Comparison of ENCODE assay signal across 13 cellular contexts in genomic region chr1:11800756-11801433, GRCh38. TPM values are rescaled to one million over a fixed set of nuclear protein-coding genes. Genes with fewer than 3 reads are reported as not detected.
DNase-seq lines count a peak whose midpoint lies in the region; ATAC-seq, FAIRE-seq and TF ChIP-seq lines count a peak whose summit lies in the region.
"Had no signal": no experiment of that assay in that cellular context is flagged by ENCODE, and none has a peak within 500 bp of the region (broad histone marks: within the 10 kb centered on the region; RNA-seq: fewer than 3 reads in every experiment).

No MANE protein-coding gene starts in this region.

- H3K27ac ChIP-seq in kidney (ENCODE audit: low read depth in 2 of 2, low read length in 2 of 2): no peak overlapping the region
- H3K27ac ChIP-seq: A549, Peyer's patch had no signal

- peak overlapping the region; percentile 20 for H3K4me3 Mint-ChIP-seq in activated naive CD8-positive, alpha-beta T cell treated with anti-CD3 and anti-CD28 coated beads, Interleukin-2, amount 10 ng/mL, durations not matched to agents 7 days and 5 days
- no peak overlapping the region for H3K4me3 Mint-ChIP-seq in activated naive CD8-positive, alpha-beta T cell treated with anti-CD3 and anti-CD28 coated beads for 36 hours
- no peak overlapping the region for H3K4me3 Mint-ChIP-seq in mesothelial cell of epicardium

- no peak for ATAC-seq in activated naive CD8-positive, alpha-beta T cell treated with anti-CD3 and anti-CD28 coated beads, Interleukin-2, amount 10 ng/mL, durations not matched to agents 7 days and 5 days (ENCODE audit: low read depth)
- ATAC-seq: A549; naive thymus-derived CD4-positive, alpha-beta T cell had no signal

- POLR2A ChIA-PET in activated naive CD8-positive, alpha-beta T cell treated with anti-CD3 and anti-CD28 coated beads, Interleukin-2, amount 10 ng/mL, durations not matched to agents 7 days and 5 days (lab: Charles Lee): no interaction called here

- no peak overlapping the region for H3K4me3 ChIP-seq in kidney (ENCODE audit: low read length in 2 of 2)
- H3K4me3 ChIP-seq: A549, thoracic aorta had no signal

- no peak for FAIRE-seq in kidney (lab: Jason Lieb, UNC)
- no peak for FAIRE-seq in urothelium cell line (lab: Jason Lieb, UNC)
- FAIRE-seq: A549 had no signal

- no peaks in the 10 kb centered on the region for H3K9me3 Mint-ChIP-seq in activated naive CD8-positive, alpha-beta T cell treated with anti-CD3 and anti-CD28 coated beads, Interleukin-2, amount 10 ng/mL, durations not matched to agents 7 days and 5 days
- H3K9me3 Mint-ChIP-seq in activated naive CD8-positive, alpha-beta T cell treated with anti-CD3 and anti-CD28 coated beads for 36 hours: no peaks in the 10 kb centered on the region
- no peaks in the 10 kb centered on the region for H3K9me3 Mint-ChIP-seq in mesothelial cell of epicardium
- H3K9me3 Mint-ChIP-seq: activated naive CD4-positive, alpha-beta T cell treated with anti-CD3 and anti-CD28 coated beads, Interleukin-2, amount 50 U/mL, for 24 hours had no signal

- no peak for DNase-seq in activated naive CD8-positive, alpha-beta T cell treated with anti-CD3 and anti-CD28 coated beads, Interleukin-2, amount 10 ng/mL, durations not matched to agents 7 days and 5 days
- DNase-seq in activated naive CD8-positive, alpha-beta T cell treated with anti-CD3 and anti-CD28 coated beads for 36 hours: no peak
- DNase-seq in kidney: peak; percentile 77
- DNase-seq in urothelium cell line (ENCODE audit: low spot score): peak; percentile 54
- no peak for DNase-seq in T1000 (lab: John Stamatoyannopoulos, UW)
- DNase-seq in mesothelial cell of epicardium (ENCODE audit: low spot score in 2 of 2, unreplicated experiment in 2 of 2): no peak
- DNase-seq: DMS79; naive thymus-derived CD4-positive, alpha-beta T cell; NCI-H446; Peyer's patch had no signal

- no peaks in the 10 kb centered on the region for H3K27me3 Mint-ChIP-seq in activated naive CD8-positive, alpha-beta T cell treated with anti-CD3 and anti-CD28 coated beads, Interleukin-2, amount 10 ng/mL, durations not matched to agents 7 days and 5 days
- H3K27me3 Mint-ChIP-seq in activated naive CD8-positive, alpha-beta T cell treated with anti-CD3 and anti-CD28 coated beads for 36 hours: no peaks in the 10 kb centered on the region
- no peaks in the 10 kb centered on the region for H3K27me3 Mint-ChIP-seq in mesothelial cell of epicardium (ENCODE audit: low read depth)
- H3K27me3 Mint-ChIP-seq: activated naive CD4-positive, alpha-beta T cell treated with anti-CD3 and anti-CD28 coated beads, Interleukin-2, amount 50 U/mL, for 24 hours; naive thymus-derived CD4-positive, alpha-beta T cell had no signal

- TF ChIP-seq CTCF in kidney (IDR thresholded peaks at IDR 0.05; ENCODE audit: borderline replicate concordance, extremely low read depth, insufficient read depth) (no peak), mesothelial cell of epicardium (IDR thresholded peaks at IDR 0.05; ENCODE audit: unreplicated experiment) (no peak)

- H3K9me3 ChIP-seq in kidney (ENCODE audit: control insufficient read depth in 1 of 2, low read length in 2 of 2): no peaks in the 10 kb centered on the region
- H3K9me3 ChIP-seq: A549, Peyer's patch, thoracic aorta had no signal

- peaks cover 19% of the 10 kb centered on the region for H3K36me3 Mint-ChIP-seq in activated naive CD8-positive, alpha-beta T cell treated with anti-CD3 and anti-CD28 coated beads, Interleukin-2, amount 10 ng/mL, durations not matched to agents 7 days and 5 days
- no peaks in the 10 kb centered on the region for H3K36me3 Mint-ChIP-seq in activated naive CD8-positive, alpha-beta T cell treated with anti-CD3 and anti-CD28 coated beads for 36 hours
- peaks cover 13% of the 10 kb centered on the region for H3K36me3 Mint-ChIP-seq in mesothelial cell of epicardium

- intact Hi-C loops in kidney (cut with DNase I): no loop called here

- H3K4me1 ChIP-seq in kidney (ENCODE audit: control insufficient read depth in 1 of 2, insufficient read depth in 1 of 2, low read depth in 1 of 2, low read length in 2 of 2): peaks cover 25 to 41% of the 10 kb centered on the region in 2 donors

- peaks cover 16 to 20% of the 10 kb centered on the region in 2 donors for H3K36me3 ChIP-seq in kidney (ENCODE audit: control insufficient read depth in 1 of 2, insufficient read depth in 2 of 2, low read length in 2 of 2)

- no peak overlapping the region for H3K27ac Mint-ChIP-seq in activated naive CD8-positive, alpha-beta T cell treated with anti-CD3 and anti-CD28 coated beads, Interleukin-2, amount 10 ng/mL, durations not matched to agents 7 days and 5 days
- no peak overlapping the region for H3K27ac Mint-ChIP-seq in activated naive CD8-positive, alpha-beta T cell treated with anti-CD3 and anti-CD28 coated beads for 36 hours
- H3K27ac Mint-ChIP-seq in mesothelial cell of epicardium: no peak overlapping the region
- H3K27ac Mint-ChIP-seq: activated naive CD4-positive, alpha-beta T cell treated with anti-CD3 and anti-CD28 coated beads, Interleukin-2, amount 50 U/mL, for 24 hours had no signal

- H3K9ac ChIP-seq in kidney (ENCODE audit: low read length in 2 of 2): no peak overlapping the region

- peaks cover 24% of the 10 kb centered on the region for H3K4me1 Mint-ChIP-seq in activated naive CD8-positive, alpha-beta T cell treated with anti-CD3 and anti-CD28 coated beads, Interleukin-2, amount 10 ng/mL, durations not matched to agents 7 days and 5 days
- H3K4me1 Mint-ChIP-seq in activated naive CD8-positive, alpha-beta T cell treated with anti-CD3 and anti-CD28 coated beads for 36 hours: peaks cover 30% of the 10 kb centered on the region
- peaks cover 37% of the 10 kb centered on the region for H3K4me1 Mint-ChIP-seq in mesothelial cell of epicardium

RNA-seq across cellular contexts. Expression of gene MTHFR, which starts 4.9 kb away (rescaled TPM):
- total RNA-seq in activated naive CD8-positive, alpha-beta T cell treated with anti-CD3 and anti-CD28 coated beads, Interleukin-2, amount 10 ng/mL, durations not matched to agents 7 days and 5 days: 10 to 100 TPM; 47.0 to 47.1 TPM
- total RNA-seq in activated naive CD8-positive, alpha-beta T cell treated with anti-CD3 and anti-CD28 coated beads for 36 hours: 10 to 100 TPM; 11.0 to 12.2 TPM
- total RNA-seq in kidney (65.5 TPM), mesothelial cell of epicardium (37.7 to 39.6 TPM (median 39.2 TPM) in 3 replicates)
- polyA plus RNA-seq in kidney (ENCODE audit: insufficient read depth, low read depth, low replicate concordance): 10.6 TPM

RNA-seq across cellular contexts. Expression of gene CLCN6, which starts 5.1 kb away (rescaled TPM):
- total RNA-seq in activated naive CD8-positive, alpha-beta T cell treated with anti-CD3 and anti-CD28 coated beads, Interleukin-2, amount 10 ng/mL, durations not matched to agents 7 days and 5 days: 10 to 100 TPM; 21.9 to 25.5 TPM
- total RNA-seq in activated naive CD8-positive, alpha-beta T cell treated with anti-CD3 and anti-CD28 coated beads for 36 hours: 10 to 100 TPM in 1 of 2 experiments, 1 to 10 TPM in 1; 9.6 to 13.3 TPM
- total RNA-seq in kidney: 26.0 TPM
- polyA plus RNA-seq in kidney (ENCODE audit: insufficient read depth, low read depth, low replicate concordance): 7.1 TPM
- total RNA-seq in mesothelial cell of epicardium: 28.1 to 30.3 TPM (median 29.1 TPM) in 3 replicates

RNA-seq across cellular contexts. Expression of gene C1orf167, which starts 38.9 kb away (rescaled TPM):
- total RNA-seq in activated naive CD8-positive, alpha-beta T cell treated with anti-CD3 and anti-CD28 coated beads, Interleukin-2, amount 10 ng/mL, durations not matched to agents 7 days and 5 days: not detected
- total RNA-seq in activated naive CD8-positive, alpha-beta T cell treated with anti-CD3 and anti-CD28 coated beads for 36 hours: not detected
- total RNA-seq in kidney (4.2 TPM), mesothelial cell of epicardium (0.18 to 0.20 TPM in 2 of 3 replicates, not detected in the other)
- polyA plus RNA-seq in kidney (ENCODE audit: insufficient read depth, low read depth, low replicate concordance): 1.9 TPM
- total RNA-seq: Peyer's patch had no signal
- polyA plus RNA-seq: A549 had no signal

RNA-seq across cellular contexts. Expression of gene NPPA, which starts 46.7 kb away (rescaled TPM):
- total RNA-seq in activated naive CD8-positive, alpha-beta T cell treated with anti-CD3 and anti-CD28 coated beads, Interleukin-2, amount 10 ng/mL, durations not matched to agents 7 days and 5 days: not detected
- not detected for total RNA-seq in activated naive CD8-positive, alpha-beta T cell treated with anti-CD3 and anti-CD28 coated beads for 36 hours
- total RNA-seq in kidney (0.50 TPM), mesothelial cell of epicardium (not detected in 3 replicates)
- not detected for polyA plus RNA-seq in kidney (ENCODE audit: insufficient read depth, low read depth, low replicate concordance)
- total RNA-seq: naive thymus-derived CD4-positive, alpha-beta T cell; Peyer's patch; thoracic aorta had no signal
- polyA plus RNA-seq: A549; naive thymus-derived CD4-positive, alpha-beta T cell had no signal

RNA-seq across cellular contexts. Expression of gene NPPB, which starts 57.9 kb away (rescaled TPM):
- total RNA-seq in activated naive CD8-positive, alpha-beta T cell treated with anti-CD3 and anti-CD28 coated beads, Interleukin-2, amount 10 ng/mL, durations not matched to agents 7 days and 5 days: not detected
- not detected for total RNA-seq in activated naive CD8-positive, alpha-beta T cell treated with anti-CD3 and anti-CD28 coated beads for 36 hours
- not detected for total RNA-seq in kidney
- polyA plus RNA-seq in kidney (ENCODE audit: insufficient read depth, low read depth, low replicate concordance): not detected
- total RNA-seq in mesothelial cell of epicardium: 1.3 to 2.5 TPM (median 2.3 TPM) in 3 replicates
- total RNA-seq: naive thymus-derived CD4-positive, alpha-beta T cell; Peyer's patch; thoracic aorta had no signal
- polyA plus RNA-seq: naive thymus-derived CD4-positive, alpha-beta T cell had no signal

Comparison
In these comparisons a context has a peak if more than half of its experiments do, and no peak if none do; other contexts are left out.
1. DNase-seq: peak in kidney (single experiment) and urothelium cell line (single experiment); none in activated naive CD8-positive, alpha-beta T cell treated with anti-CD3 and anti-CD28 coated beads, Interleukin-2, amount 10 ng/mL, durations not matched to agents 7 days and 5 days (single experiment), activated naive CD8-positive, alpha-beta T cell treated with anti-CD3 and anti-CD28 coated beads for 36 hours (single experiment), T1000 (single experiment) and mesothelial cell of epicardium (0 of 2).